ENCODE assay signal across 16 cellular contexts in the genomic region with DNA sequence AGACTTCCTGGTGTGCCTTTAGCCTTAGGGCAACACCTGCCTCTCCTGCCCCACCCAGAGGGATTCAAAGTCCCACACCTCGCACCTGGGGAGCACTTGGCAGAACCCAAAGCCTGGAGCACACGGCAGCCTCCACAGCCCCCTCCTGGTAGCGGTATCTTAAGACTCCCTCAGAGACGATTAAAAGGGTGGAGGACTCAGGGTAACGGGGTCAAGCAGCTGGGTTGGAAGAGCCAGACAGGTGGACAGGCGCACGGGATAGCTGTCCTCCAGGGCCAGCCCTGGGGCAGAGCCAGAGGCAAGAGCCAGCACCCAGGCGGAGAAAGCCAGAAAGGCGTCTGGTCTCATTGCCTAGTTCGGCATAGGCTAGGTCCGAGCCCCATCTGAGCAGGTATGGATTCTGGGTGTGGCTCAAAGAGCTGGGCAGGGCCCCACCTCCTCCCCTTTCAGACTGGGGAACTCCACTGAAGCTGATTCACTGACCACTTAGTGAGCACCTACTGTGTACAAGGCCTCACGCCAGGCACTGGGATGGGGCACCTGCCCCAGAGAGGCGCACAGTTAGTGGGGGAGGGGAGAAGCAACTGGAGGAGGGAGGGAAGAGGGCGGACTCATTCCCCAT. TPM values are rescaled to one million over a fixed set of nuclear protein-coding genes. Genes with fewer than 3 reads are reported as not detected.
A peak's percentile ranks its signal among the peaks of the same experiment; 100 is the strongest.
DNase-seq lines count a peak whose midpoint lies in the region; ATAC-seq and TF ChIP-seq lines count a peak whose summit lies in the region.
"Had no signal": no experiment of that assay in that cellular context is flagged by ENCODE, and none has a peak within 500 bp of the region (broad histone marks: within the 10 kb centered on the region; RNA-seq: fewer than 3 reads in every experiment).

No MANE protein-coding gene starts in this region.

- H3K9me3 ChIP-seq in RWPE2 (ENCODE audit: severe bottlenecking) (no peaks in the 10 kb centered on the region), mucosa of stomach (ENCODE audit: control insufficient read depth, low read length) (no peaks in the 10 kb centered on the region), upper lobe of right lung (no peaks in the 10 kb centered on the region)
- H3K9me3 ChIP-seq: BLaER1 treated with 17β-estradiol and CSF1 and Interleukin-3, amounts not matched to agents 10 nM and 100 nM; esophagus squamous epithelium; left lung had no signal

- peak; percentile 11; the same call in 1 of the 3 replicates for ATAC-seq in RWPE2 (ENCODE audit: low read depth)
- no peak for ATAC-seq in upper lobe of right lung
- no peak for ATAC-seq in GM21367 (IDR thresholded peaks at IDR 0.05; ENCODE audit: unreplicated experiment)
- ATAC-seq: left lung; naive thymus-derived CD4-positive, alpha-beta T cell had no signal

- H3K4me3 ChIP-seq in RWPE2 (ENCODE audit: severe bottlenecking) (no peak overlapping the region), mucosa of stomach (ENCODE audit: low read length) (no peak overlapping the region), upper lobe of right lung (no peak overlapping the region)
- H3K4me3 ChIP-seq: BLaER1 treated with 17β-estradiol and CSF1 and Interleukin-3, amounts not matched to agents 10 nM and 100 nM; coronary artery; esophagus squamous epithelium; left lung had no signal

- DNase-seq in ELF-1 (ENCODE audit: low read depth, low spot score) (peak; percentile 67), NCI-H1436 (lab: John Stamatoyannopoulos, UW) (peak; percentile 68), RWPE2 (ENCODE audit: low spot score) (no peak), upper lobe of right lung (no peak), HuH-7.5 (ENCODE audit: low spot score) (no peak)
- no peak for DNase-seq in stimulated activated naive CD4-positive, alpha-beta T cell (lab: John Stamatoyannopoulos, UW)
- DNase-seq: activated T-cell treated with anti-CD3 and anti-CD28 coated beads, Interleukin-2, amount 50 U/mL, for 48 hours; DMS79 treated with DMSO at 0.1 percent for 48 hours; esophagus squamous epithelium; left lung; naive thymus-derived CD4-positive, alpha-beta T cell; NCI-H446 treated with DMSO at 0.1 percent for 48 hours had no signal

- H3K27ac ChIP-seq in RWPE2 (ENCODE audit: poor library complexity, severe bottlenecking), result no peak overlapping the region
- H3K27ac ChIP-seq in upper lobe of right lung, result no peak overlapping the region
- H3K27ac ChIP-seq: coronary artery, esophagus squamous epithelium, left lung had no signal

- H3K36me3 ChIP-seq in RWPE2 (ENCODE audit: low read depth) (peaks cover 11% of the 10 kb centered on the region), mucosa of stomach (ENCODE audit: control insufficient read depth, insufficient read depth, low read length) (peaks cover 4% of the 10 kb centered on the region), upper lobe of right lung (no peaks in the 10 kb centered on the region)

- TF ChIP-seq CTCF in RWPE2 (IDR thresholded peaks at IDR 0.05; ENCODE audit: poor library complexity, severe bottlenecking) (no peak), upper lobe of right lung (IDR thresholded peaks at IDR 0.05) (no peak)

- H3K4me1 ChIP-seq in RWPE2 (ENCODE audit: insufficient read depth, poor library complexity, severe bottlenecking) (no peaks in the 10 kb centered on the region), mucosa of stomach (ENCODE audit: control insufficient read depth, insufficient read depth, low read length) (peaks cover 26% of the 10 kb centered on the region), upper lobe of right lung (no peaks in the 10 kb centered on the region)

- H3K9ac ChIP-seq in mucosa of stomach (ENCODE audit: low read length), result peak overlapping the region; percentile 54
- H3K9ac ChIP-seq: BLaER1 treated with 17β-estradiol and CSF1 and Interleukin-3, amounts not matched to agents 10 nM and 100 nM had no signal

- no peaks in the 10 kb centered on the region for H3K27me3 ChIP-seq in RWPE2 (ENCODE audit: insufficient read depth, poor library complexity, severe bottlenecking)
- no peaks in the 10 kb centered on the region for H3K27me3 ChIP-seq in mucosa of stomach (ENCODE audit: control insufficient read depth, insufficient read depth, low read length)
- H3K27me3 ChIP-seq in upper lobe of right lung, result no peaks in the 10 kb centered on the region
- H3K27me3 ChIP-seq: BLaER1 treated with 17β-estradiol and CSF1 and Interleukin-3, amounts not matched to agents 10 nM and 100 nM had no signal

- intact Hi-C loops in upper lobe of right lung (cut with DNase I), result no loop called here

RNA-seq across cellular contexts. Expression of a gene that starts 55.0 kb away (rescaled TPM):
- 10.8 TPM for total RNA-seq in upper lobe of right lung

RNA-seq across cellular contexts. Expression of a gene that starts 58.5 kb away (rescaled TPM):
- 129 TPM for total RNA-seq in upper lobe of right lung

Comparison
In these comparisons a context has a peak if more than half of its experiments do, and no peak if none do; other contexts are left out.
1. DNase-seq: peak in ELF-1 (single experiment) and NCI-H1436 (single experiment); none in RWPE2 (single experiment), stimulated activated naive CD4-positive, alpha-beta T cell (0 of 6), upper lobe of right lung (single experiment) and HuH-7.5 (single experiment).